ENCODE assay signal across 8 cellular contexts in the genomic region with DNA sequence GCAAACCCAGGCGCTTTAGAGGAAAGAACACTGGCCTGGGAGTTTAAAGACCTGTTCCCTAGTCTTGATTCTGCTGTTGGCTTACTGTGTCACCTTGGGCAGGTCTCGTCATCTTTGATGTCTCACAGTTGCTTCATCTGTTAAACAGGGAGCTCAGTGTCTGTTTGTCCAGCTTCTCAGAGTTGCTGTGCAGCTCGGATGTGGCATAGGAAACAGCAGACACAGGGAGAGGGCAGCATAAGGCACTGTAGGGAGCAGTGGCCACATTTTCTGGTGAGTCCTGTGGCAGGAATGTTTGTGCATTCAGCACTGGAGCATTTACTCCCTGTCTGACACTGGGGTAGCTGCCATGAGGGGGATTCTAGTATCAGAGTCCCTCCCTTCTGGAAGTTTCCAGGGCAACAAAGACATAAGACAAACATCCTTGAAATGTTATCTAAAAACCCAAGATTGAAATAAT. TPM values are rescaled to one million over a fixed set of nuclear protein-coding genes. Genes with fewer than 3 reads are reported as not detected.
DNase-seq lines count a peak whose midpoint lies in the region; ATAC-seq, FAIRE-seq and TF ChIP-seq lines count a peak whose summit lies in the region.

No MANE protein-coding gene starts in this region.

- H2AFZ ChIP-seq in H9 (ENCODE audit: low read length) = no peak overlapping the region

- ATAC-seq in memory B cell (ENCODE audit: low read depth) = no peak
- ATAC-seq in activated CD4-positive, CD25-positive, alpha-beta regulatory T cell treated with anti-CD3 and anti-CD28 coated beads, Interleukin-2, amount 50 U/mL, for 24 hours = no peak

- no peak overlapping the region for H3K56ac ChIP-seq in H9 (ENCODE audit: insufficient read length, low read depth, low read length)

- H3K79me1 ChIP-seq in H9 (ENCODE audit: insufficient read depth, low read depth, low read length, poor library complexity, severe bottlenecking) = peaks cover 7% of the 10 kb centered on the region

- no peaks in the 10 kb centered on the region for H4K20me1 ChIP-seq in H9 (ENCODE audit: control insufficient read depth, insufficient read depth, insufficient read length)

- H3K4me3 Mint-ChIP-seq in H9 (peak overlapping the region; percentile 33 to 94; a peak in 4 of 5 replicates), memory B cell (no peak overlapping the region)

- no peak overlapping the region for H4K5ac ChIP-seq in H9 (ENCODE audit: insufficient read length, low read depth, low read length)

- H4K8ac ChIP-seq in H9 (replicated peaks; ENCODE audit: insufficient read length, low read depth, low read length) = no peak overlapping the region

- H3K9me3 Mint-ChIP-seq in H9 (no peaks in the 10 kb centered on the region), memory B cell (no peaks in the 10 kb centered on the region)

- H2BK120ac ChIP-seq in H9 (ENCODE audit: low read depth, low read length, poor library complexity, severe bottlenecking) = no peak overlapping the region

- no peak overlapping the region for H3K23ac ChIP-seq in H9 (ENCODE audit: insufficient read length, low read depth, low read length)

- FAIRE-seq in GM19239 (lab: Jason Lieb, UNC) = no peak

- DNase-seq in H9 = no peak
- no peak for DNase-seq in memory B cell (ENCODE audit: low spot score in 2 of 2)
- no peak for DNase-seq in stimulated activated CD4-positive, alpha-beta T cell treated with anti-CD3 and anti-CD28 coated beads, Interleukin-4, amount 100 ng/mL, for 24 hours
- DNase-seq in GM19239 (ENCODE audit: insufficient read length, low spot score) = no peak
- DNase-seq in NCI-H1694 (lab: John Stamatoyannopoulos, UW) = no peak

- H3K4me1 Mint-ChIP-seq in H9 (peaks cover 44 to 57% of the 10 kb centered on the region in 2 experiments), memory B cell (peaks cover 40% of the 10 kb centered on the region)

- H3K18ac ChIP-seq in H9 (ENCODE audit: insufficient read length, low read depth, low read length) = no peak overlapping the region

- H2BK20ac ChIP-seq in H9 (ENCODE audit: low read depth, low read length, poor library complexity, severe bottlenecking) = no peak overlapping the region

- H3K4ac ChIP-seq in H9 (ENCODE audit: low read depth, low read length) = no peak overlapping the region

- H4K91ac ChIP-seq in H9 (ENCODE audit: insufficient read length, low read depth, low read length) = no peak overlapping the region

- H3K4me2 ChIP-seq in H9 (ENCODE audit: insufficient read depth, insufficient read length, low read length) = peak overlapping the region; percentile 68

- no peak overlapping the region for H2BK5ac ChIP-seq in H9 (ENCODE audit: insufficient read length, low read length)

- H3K23me2 ChIP-seq in H9 (ENCODE audit: insufficient read length, low read depth, low read length, poor library complexity, severe bottlenecking) = peaks cover 16% of the 10 kb centered on the region

- no peak overlapping the region for H2BK15ac ChIP-seq in H9 (ENCODE audit: low read depth, low read length)

- H3K27ac ChIP-seq in 22Rv1 (peak overlapping the region; percentile 98), H9 (ENCODE audit: insufficient read length, low read depth, low read length) (no peak overlapping the region), angular gyrus (ENCODE audit: low read depth, low read length) (peak overlapping the region; percentile 94)

- H3K27me3 ChIP-seq in H9 (ENCODE audit: insufficient read depth, low read length) = no peaks in the 10 kb centered on the region

- H3K36me3 Mint-ChIP-seq in H9 (ENCODE audit: insufficient read depth in 1 of 3, low read depth in 3 of 3) (peaks cover 28 to 51% (median 43%) of the 10 kb centered on the region in 3 experiments; a peak in 6 of 7 replicates), memory B cell (peaks cover 3% of the 10 kb centered on the region)

- no peaks in the 10 kb centered on the region for H3K9me3 ChIP-seq in H9 (ENCODE audit: control insufficient read depth, low read depth, low read length)

- H2AK5ac ChIP-seq in H9 (ENCODE audit: insufficient read length, low read length) = no peak overlapping the region

- no peak overlapping the region for H3K14ac ChIP-seq in H9 (ENCODE audit: insufficient read depth, low read length)

- no CpG with 5 or more reads among the region's 3 CpGs for WGBS in H9 (ENCODE audit: extremely low coverage, insufficient read length, low lambda C conversion rate)

- peaks cover 3% of the 10 kb centered on the region; the same call in 1 of the 2 replicates for H3K4me1 ChIP-seq in H9 (ENCODE audit: insufficient read depth, low read length)

- H3K9ac ChIP-seq in H9 (ENCODE audit: extremely low read depth, insufficient read length, low read length) = no peak overlapping the region

- TF ChIP-seq CTCF in 22Rv1 (IDR thresholded peaks at IDR 0.05) (no peak), H9 (conservative IDR thresholded peaks at IDR 0.05) (no peak)

- H2BK12ac ChIP-seq in H9 (ENCODE audit: insufficient read length, low read depth, low read length) = no peak overlapping the region

- H3K27me3 Mint-ChIP-seq in H9 (ENCODE audit: low read depth) (no peaks in the 10 kb centered on the region; the same call in 1 of the 2 replicates), memory B cell (no peaks in the 10 kb centered on the region)

- peaks cover 12% of the 10 kb centered on the region; the same call in 1 of the 2 replicates for H3K79me2 ChIP-seq in H9 (ENCODE audit: insufficient read depth, low read length)

- peak overlapping the region; percentile 44 to 83 (median 80); a peak in 3 of 7 replicates for H3K27ac Mint-ChIP-seq in H9
- H3K27ac Mint-ChIP-seq in memory B cell = peak overlapping the region; percentile 100

- H3T11ph ChIP-seq in H9 (ENCODE audit: low read length) = no peak overlapping the region

RNA-seq across cellular contexts. Expression of gene REPIN1, which starts 2.0 kb away (rescaled TPM):
- total RNA-seq in H9 (2021) = 105 and 106 TPM in 2 replicates

RNA-seq across cellular contexts. Expression of gene ZNF775, which starts 8.5 kb away (rescaled TPM):
- 9.7 and 10.5 TPM in 2 replicates for total RNA-seq in H9 (2021)

RNA-seq across cellular contexts. Expression of gene RARRES2, which starts 29.2 kb away (rescaled TPM):
- 59.9 and 60.9 TPM in 2 replicates for total RNA-seq in H9 (2021)

RNA-seq across cellular contexts. Expression of gene ACTR3C, which starts 47.3 kb away (rescaled TPM):
- total RNA-seq in H9 (2021) = 1.2 and 2.2 TPM in 2 replicates

RNA-seq across cellular contexts. Expression of gene LRRC61, which starts 47.5 kb away (rescaled TPM):
- total RNA-seq in H9 (2021) = 24.4 and 27.4 TPM in 2 replicates
